ENCODE assay signal across 10 cellular contexts in genomic region chr5:40486437-40487270, GRCh38.
DNase-seq lines count a peak whose midpoint lies in the region; ATAC-seq, FAIRE-seq and TF ChIP-seq lines count a peak whose summit lies in the region.
"Had no signal": no experiment of that assay in that cellular context is flagged by ENCODE, and none has a peak within 500 bp of the region (broad histone marks: within the 10 kb centered on the region; RNA-seq: fewer than 3 reads in every experiment).

No MANE protein-coding gene starts in this region.

- ATAC-seq in GM19043 (IDR thresholded peaks at IDR 0.05; ENCODE audit: low read depth, unreplicated experiment): peak; percentile 40
- peak; percentile 56 for ATAC-seq in HG03135 (IDR thresholded peaks at IDR 0.05; ENCODE audit: unreplicated experiment)

- H3K4me3 Mint-ChIP-seq in T-helper 1 cell treated with Interleukin-12 subunit alpha and Interleukin-12 subunit beta and Interleukin-4 antibody, amounts not matched to agents 30 μg/mL and 1 μg/mL, for 36 hours: peak overlapping the region; percentile 6
- no peak overlapping the region for H3K4me3 Mint-ChIP-seq in astrocyte (ENCODE audit: unreplicated experiment)
- H3K4me3 Mint-ChIP-seq: nephron had no signal

- H3K4me1 ChIP-seq in astrocyte (ENCODE audit: insufficient read depth, low read length): peaks cover 6% of the 10 kb centered on the region
- no peaks in the 10 kb centered on the region for H3K4me1 ChIP-seq in ascending aorta

- no peak overlapping the region for H3K9ac ChIP-seq in astrocyte (ENCODE audit: low read length)

- H3K4me3 ChIP-seq in astrocyte (ENCODE audit: insufficient read depth, low read depth, low read length) (no peak overlapping the region), ascending aorta (no peak overlapping the region)
- H3K4me3 ChIP-seq: SJCRH30 had no signal

- H3K9me3 ChIP-seq in astrocyte (ENCODE audit: insufficient read depth, low read depth, low read length) (no peaks in the 10 kb centered on the region), ascending aorta (no peaks in the 10 kb centered on the region)
- H3K9me3 ChIP-seq: SJCRH30 had no signal

- H3K27me3 ChIP-seq in astrocyte (ENCODE audit: insufficient read depth, low read length) (no peaks in the 10 kb centered on the region), ascending aorta (no peaks in the 10 kb centered on the region)
- H3K27me3 ChIP-seq: SJCRH30 had no signal

- H3K36me3 ChIP-seq in astrocyte (ENCODE audit: insufficient read depth, low read length) (no peaks in the 10 kb centered on the region), ascending aorta (no peaks in the 10 kb centered on the region)
- H3K36me3 ChIP-seq: SJCRH30 had no signal

- peak overlapping the region; percentile 86 for H3K27ac Mint-ChIP-seq in T-helper 1 cell treated with Interleukin-12 subunit alpha and Interleukin-12 subunit beta and Interleukin-4 antibody, amounts not matched to agents 30 μg/mL and 1 μg/mL, for 36 hours
- no peak overlapping the region for H3K27ac Mint-ChIP-seq in astrocyte (ENCODE audit: unreplicated experiment)
- H3K27ac Mint-ChIP-seq: nephron had no signal

- H4K20me1 ChIP-seq in astrocyte (ENCODE audit: insufficient read depth, low read length): no peaks in the 10 kb centered on the region

- H3K27me3 Mint-ChIP-seq in T-helper 1 cell treated with Interleukin-12 subunit alpha and Interleukin-12 subunit beta and Interleukin-4 antibody, amounts not matched to agents 30 μg/mL and 1 μg/mL, for 36 hours (ENCODE audit: low read depth): no peaks in the 10 kb centered on the region
- no peaks in the 10 kb centered on the region for H3K27me3 Mint-ChIP-seq in astrocyte (ENCODE audit: low read depth, unreplicated experiment)

- no peak for FAIRE-seq in astrocyte (lab: Jason Lieb, UNC)

- H3K36me3 Mint-ChIP-seq in T-helper 1 cell treated with Interleukin-12 subunit alpha and Interleukin-12 subunit beta and Interleukin-4 antibody, amounts not matched to agents 30 μg/mL and 1 μg/mL, for 36 hours (ENCODE audit: low read depth): peaks cover 2% of the 10 kb centered on the region
- no peaks in the 10 kb centered on the region for H3K36me3 Mint-ChIP-seq in astrocyte (ENCODE audit: low read depth, unreplicated experiment)

- no peak for TF ChIP-seq CTCF in astrocyte (IDR thresholded peaks at IDR 0.05; ENCODE audit: insufficient read depth, low read depth, low read length)
- TF ChIP-seq CTCF in ascending aorta (IDR thresholded peaks at IDR 0.05): no peak

- no peak overlapping the region for H2AFZ ChIP-seq in astrocyte (ENCODE audit: low read depth, low read length)

- no peaks in the 10 kb centered on the region for H3K79me2 ChIP-seq in astrocyte (ENCODE audit: insufficient read depth, low read length)

- H3K27ac ChIP-seq in astrocyte (ENCODE audit: low read depth, low read length) (no peak overlapping the region), ascending aorta (no peak overlapping the region)
- H3K27ac ChIP-seq: SJCRH30 had no signal

- peak; percentile 55 for DNase-seq in astrocyte (ENCODE audit: low read depth)
- peak; percentile 35 for DNase-seq in stimulated activated CD4-positive, alpha-beta T cell treated with anti-CD3 and anti-CD28 coated beads, Interleukin-4, amount 100 ng/mL, for 1 hour
- no peak for DNase-seq in LoVo (ENCODE audit: low spot score)
- no peak for DNase-seq in ascending aorta (ENCODE audit: low spot score in 2 of 2)
- DNase-seq in NCI-H1436 (lab: John Stamatoyannopoulos, UW): no peak

- H3K4me1 Mint-ChIP-seq in T-helper 1 cell treated with Interleukin-12 subunit alpha and Interleukin-12 subunit beta and Interleukin-4 antibody, amounts not matched to agents 30 μg/mL and 1 μg/mL, for 36 hours (ENCODE audit: low read depth): peaks cover 55% of the 10 kb centered on the region
- peaks cover 12% of the 10 kb centered on the region for H3K4me1 Mint-ChIP-seq in astrocyte (ENCODE audit: low read depth, unreplicated experiment)
- H3K4me1 Mint-ChIP-seq: nephron had no signal

- peaks cover 4% of the 10 kb centered on the region for H3K9me3 Mint-ChIP-seq in T-helper 1 cell treated with Interleukin-12 subunit alpha and Interleukin-12 subunit beta and Interleukin-4 antibody, amounts not matched to agents 30 μg/mL and 1 μg/mL, for 36 hours
- no peaks in the 10 kb centered on the region for H3K9me3 Mint-ChIP-seq in astrocyte (ENCODE audit: unreplicated experiment)
- H3K9me3 Mint-ChIP-seq: nephron had no signal

- H3K4me2 ChIP-seq in astrocyte (ENCODE audit: low read length): no peak overlapping the region

- intact Hi-C loops in ascending aorta (cut with DNase I): no loop called here

Comparison
In these comparisons a context has a peak if more than half of its experiments do, and no peak if none do; other contexts are left out.
1. DNase-seq: peak in astrocyte (single experiment) and stimulated activated CD4-positive, alpha-beta T cell treated with anti-CD3 and anti-CD28 coated beads, Interleukin-4, amount 100 ng/mL, for 1 hour (single experiment); none in LoVo (single experiment), ascending aorta (0 of 2) and NCI-H1436 (single experiment).